Comparison of ENCODE assay signal across 1 cellular context in the genomic region with DNA sequence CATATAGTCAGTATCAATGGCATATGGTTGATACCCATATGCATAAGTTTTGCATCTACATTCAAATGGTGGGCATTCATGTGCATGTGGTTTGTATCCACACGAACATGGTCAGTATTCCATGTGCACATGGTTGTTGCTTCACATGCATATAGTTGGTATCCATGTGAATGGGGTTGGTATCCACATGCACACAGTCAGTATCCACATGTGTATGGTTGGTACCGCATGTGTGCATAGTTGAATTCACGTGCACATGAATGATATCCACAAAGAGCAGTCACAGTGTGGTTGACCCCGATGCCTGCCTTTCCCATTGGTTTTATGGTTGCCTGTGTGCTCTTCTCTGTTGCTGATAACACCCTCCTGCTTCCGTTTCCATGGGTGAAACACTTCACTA.
TF ChIP-seq lines count a peak whose summit lies in the region.

No MANE protein-coding gene starts in this region.

TF ChIP-seq in K562, 482 proteins besides CTCF, POLR2A, EP300 and RAD21 (continued from another document):
- TF ChIP-seq, protein P1, sequence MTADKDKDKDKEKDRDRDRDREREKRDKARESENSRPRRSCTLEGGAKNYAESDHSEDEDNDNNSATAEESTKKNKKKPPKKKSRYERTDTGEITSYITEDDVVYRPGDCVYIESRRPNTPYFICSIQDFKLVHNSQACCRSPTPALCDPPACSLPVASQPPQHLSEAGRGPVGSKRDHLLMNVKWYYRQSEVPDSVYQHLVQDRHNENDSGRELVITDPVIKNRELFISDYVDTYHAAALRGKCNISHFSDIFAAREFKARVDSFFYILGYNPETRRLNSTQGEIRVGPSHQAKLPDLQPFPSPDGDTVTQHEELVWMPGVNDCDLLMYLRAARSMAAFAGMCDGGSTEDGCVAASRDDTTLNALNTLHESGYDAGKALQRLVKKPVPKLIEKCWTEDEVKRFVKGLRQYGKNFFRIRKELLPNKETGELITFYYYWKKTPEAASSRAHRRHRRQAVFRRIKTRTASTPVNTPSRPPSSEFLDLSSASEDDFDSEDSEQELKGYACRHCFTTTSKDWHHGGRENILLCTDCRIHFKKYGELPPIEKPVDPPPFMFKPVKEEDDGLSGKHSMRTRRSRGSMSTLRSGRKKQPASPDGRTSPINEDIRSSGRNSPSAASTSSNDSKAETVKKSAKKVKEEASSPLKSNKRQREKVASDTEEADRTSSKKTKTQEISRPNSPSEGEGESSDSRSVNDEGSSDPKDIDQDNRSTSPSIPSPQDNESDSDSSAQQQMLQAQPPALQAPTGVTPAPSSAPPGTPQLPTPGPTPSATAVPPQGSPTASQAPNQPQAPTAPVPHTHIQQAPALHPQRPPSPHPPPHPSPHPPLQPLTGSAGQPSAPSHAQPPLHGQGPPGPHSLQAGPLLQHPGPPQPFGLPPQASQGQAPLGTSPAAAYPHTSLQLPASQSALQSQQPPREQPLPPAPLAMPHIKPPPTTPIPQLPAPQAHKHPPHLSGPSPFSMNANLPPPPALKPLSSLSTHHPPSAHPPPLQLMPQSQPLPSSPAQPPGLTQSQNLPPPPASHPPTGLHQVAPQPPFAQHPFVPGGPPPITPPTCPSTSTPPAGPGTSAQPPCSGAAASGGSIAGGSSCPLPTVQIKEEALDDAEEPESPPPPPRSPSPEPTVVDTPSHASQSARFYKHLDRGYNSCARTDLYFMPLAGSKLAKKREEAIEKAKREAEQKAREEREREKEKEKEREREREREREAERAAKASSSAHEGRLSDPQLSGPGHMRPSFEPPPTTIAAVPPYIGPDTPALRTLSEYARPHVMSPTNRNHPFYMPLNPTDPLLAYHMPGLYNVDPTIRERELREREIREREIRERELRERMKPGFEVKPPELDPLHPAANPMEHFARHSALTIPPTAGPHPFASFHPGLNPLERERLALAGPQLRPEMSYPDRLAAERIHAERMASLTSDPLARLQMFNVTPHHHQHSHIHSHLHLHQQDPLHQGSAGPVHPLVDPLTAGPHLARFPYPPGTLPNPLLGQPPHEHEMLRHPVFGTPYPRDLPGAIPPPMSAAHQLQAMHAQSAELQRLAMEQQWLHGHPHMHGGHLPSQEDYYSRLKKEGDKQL (CRISPR knock-in tag; IDR thresholded peaks at IDR 0.05; ENCODE audit: borderline replicate concordance), result no peak
TF ChIP-seq in K562: peak in this region for 1.
